28 cellular contexts compared by ENCODE assay signal in the genomic region with DNA sequence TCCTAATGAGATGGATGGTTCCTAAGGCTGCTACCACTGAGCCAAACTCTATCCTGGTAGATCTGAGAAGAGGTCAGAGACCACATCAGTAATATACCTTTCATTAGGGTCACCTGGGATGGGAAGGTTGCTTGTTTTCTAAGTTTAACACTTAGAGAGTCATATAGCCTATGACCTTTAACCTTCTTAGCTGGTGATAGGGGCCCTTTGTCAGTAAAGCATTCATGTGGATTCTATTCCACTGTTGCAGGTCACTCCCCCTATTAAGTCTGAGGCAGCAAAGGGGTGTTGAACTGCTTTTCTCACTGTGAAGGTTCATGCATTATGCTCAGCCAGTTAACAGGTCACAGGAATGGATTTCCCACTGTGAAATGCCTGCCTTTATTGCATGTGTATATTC. TPM values are rescaled to one million over a fixed set of nuclear protein-coding genes. Genes with fewer than 3 reads are reported as not detected.
DNase-seq lines count a peak whose midpoint lies in the region; ATAC-seq and TF ChIP-seq lines count a peak whose summit lies in the region.
"Had no signal": no experiment of that assay in that cellular context is flagged by ENCODE, and none has a peak within 500 bp of the region (broad histone marks: within the 10 kb centered on the region; RNA-seq: fewer than 3 reads in every experiment).

No MANE protein-coding gene starts in this region.

- H3K36me3 Mint-ChIP-seq in activated naive CD8-positive, alpha-beta T cell, result peaks cover 2% of the 10 kb centered on the region
- peaks cover 3% of the 10 kb centered on the region for H3K36me3 Mint-ChIP-seq in activated naive CD8-positive, alpha-beta T cell treated with anti-CD3 and anti-CD28 coated beads, Interleukin-2, amount 50 U/mL, for 24 hours (ENCODE audit: low read depth)
- H3K36me3 Mint-ChIP-seq in brain (peaks cover 10% of the 10 kb centered on the region), nephron progenitor cell (ENCODE audit: low read depth) (peaks cover 11% of the 10 kb centered on the region)
- peaks cover 20% of the 10 kb centered on the region for H3K36me3 Mint-ChIP-seq in activated CD4-positive, alpha-beta T cell treated with anti-CD3 and anti-CD28 coated beads, Interleukin-2, amount 10 ng/mL, durations not matched to agents 24 days and 14 days (ENCODE audit: low read depth)
- H3K36me3 Mint-ChIP-seq: memory B cell had no signal

- no peak for ATAC-seq in activated naive CD8-positive, alpha-beta T cell treated with anti-CD3 and anti-CD28 coated beads, Interleukin-2, amount 50 U/mL, for 24 hours
- ATAC-seq in HG03025 (IDR thresholded peaks at IDR 0.05; ENCODE audit: low FRiP score, unreplicated experiment), result no peak
- no peak for ATAC-seq in GM18907 (IDR thresholded peaks at IDR 0.05; ENCODE audit: unreplicated experiment)
- ATAC-seq: activated T-helper 17 cell treated with anti-CD3 and anti-CD28 coated beads, Interleukin-2, amount 50 U/mL, for 72 hours; left lung; stimulated activated naive B cell treated with anti-CD40 and anti-IgM and Interleukin-4, amounts not matched to agents 10 μg/mL and 1 μg/mL and 100 μg/mL, for 72 hours had no signal

- intact Hi-C loops in activated CD4-positive, alpha-beta T cell treated with anti-CD3 and anti-CD28 coated beads, Interleukin-2, amount 10 ng/mL, durations not matched to agents 24 days and 14 days (cut with micrococcal nuclease), result no loop called here

- H3K27me3 Mint-ChIP-seq in activated naive CD8-positive, alpha-beta T cell, result no peaks in the 10 kb centered on the region
- H3K27me3 Mint-ChIP-seq in activated naive CD8-positive, alpha-beta T cell treated with anti-CD3 and anti-CD28 coated beads, Interleukin-2, amount 50 U/mL, for 24 hours, result no peaks in the 10 kb centered on the region
- no peaks in the 10 kb centered on the region for H3K27me3 Mint-ChIP-seq in brain
- no peaks in the 10 kb centered on the region for H3K27me3 Mint-ChIP-seq in nephron progenitor cell (ENCODE audit: low read depth, poor library complexity)
- H3K27me3 Mint-ChIP-seq in activated CD4-positive, alpha-beta T cell treated with anti-CD3 and anti-CD28 coated beads, Interleukin-2, amount 10 ng/mL, durations not matched to agents 24 days and 14 days, result no peaks in the 10 kb centered on the region
- H3K27me3 Mint-ChIP-seq: activated CD4-positive, alpha-beta memory T cell treated with anti-CD3 and anti-CD28 coated beads, Interleukin-2, amount 10 ng/mL, durations not matched to agents 7 days and 5 days; activated naive CD4-positive, alpha-beta T cell treated with anti-CD3 and anti-CD28 coated beads, Interleukin-2, amount 10 ng/mL, durations not matched to agents 7 days and 5 days; activated T-helper 17 cell treated with anti-CD3 and anti-CD28 coated beads, Interleukin-2, amount 50 U/mL, for 72 hours; memory B cell; stimulated activated naive B cell treated with anti-CD40 and anti-IgM and Interleukin-4, amounts not matched to agents 10 μg/mL and 1 μg/mL and 100 μg/mL, for 72 hours; type B pancreatic cell had no signal

- H3K27ac Mint-ChIP-seq in activated naive CD8-positive, alpha-beta T cell, result peak overlapping the region; percentile 38
- no peak overlapping the region for H3K27ac Mint-ChIP-seq in activated naive CD8-positive, alpha-beta T cell treated with anti-CD3 and anti-CD28 coated beads, Interleukin-2, amount 50 U/mL, for 24 hours
- H3K27ac Mint-ChIP-seq in brain (peak overlapping the region; percentile 68 to 91 (median 84)), nephron progenitor cell (peak overlapping the region; percentile 45)
- H3K27ac Mint-ChIP-seq in activated CD4-positive, alpha-beta T cell treated with anti-CD3 and anti-CD28 coated beads, Interleukin-2, amount 10 ng/mL, durations not matched to agents 24 days and 14 days, result no peak overlapping the region
- H3K27ac Mint-ChIP-seq: activated CD4-positive, alpha-beta memory T cell treated with anti-CD3 and anti-CD28 coated beads, Interleukin-2, amount 10 ng/mL, durations not matched to agents 7 days and 5 days; activated naive CD4-positive, alpha-beta T cell treated with anti-CD3 and anti-CD28 coated beads, Interleukin-2, amount 10 ng/mL, durations not matched to agents 7 days and 5 days; activated T-helper 17 cell treated with anti-CD3 and anti-CD28 coated beads, Interleukin-2, amount 50 U/mL, for 72 hours; stimulated activated naive B cell treated with anti-CD40 and anti-IgM and Interleukin-4, amounts not matched to agents 10 μg/mL and 1 μg/mL and 100 μg/mL, for 72 hours; type B pancreatic cell had no signal

- no peaks in the 10 kb centered on the region for H3K9me3 Mint-ChIP-seq in activated naive CD8-positive, alpha-beta T cell (ENCODE audit: low read depth)
- H3K9me3 Mint-ChIP-seq in activated naive CD8-positive, alpha-beta T cell treated with anti-CD3 and anti-CD28 coated beads, Interleukin-2, amount 50 U/mL, for 24 hours, result no peaks in the 10 kb centered on the region
- no peaks in the 10 kb centered on the region for H3K9me3 Mint-ChIP-seq in brain
- no peaks in the 10 kb centered on the region for H3K9me3 Mint-ChIP-seq in nephron progenitor cell
- H3K9me3 Mint-ChIP-seq in activated CD4-positive, alpha-beta T cell treated with anti-CD3 and anti-CD28 coated beads, Interleukin-2, amount 10 ng/mL, durations not matched to agents 24 days and 14 days, result no peaks in the 10 kb centered on the region
- H3K9me3 Mint-ChIP-seq: activated CD4-positive, alpha-beta memory T cell treated with anti-CD3 and anti-CD28 coated beads, Interleukin-2, amount 10 ng/mL, durations not matched to agents 7 days and 5 days; activated naive CD4-positive, alpha-beta T cell treated with anti-CD3 and anti-CD28 coated beads, Interleukin-2, amount 10 ng/mL, durations not matched to agents 7 days and 5 days; activated T-helper 17 cell treated with anti-CD3 and anti-CD28 coated beads, Interleukin-2, amount 50 U/mL, for 72 hours; memory B cell; stimulated activated naive B cell treated with anti-CD40 and anti-IgM and Interleukin-4, amounts not matched to agents 10 μg/mL and 1 μg/mL and 100 μg/mL, for 72 hours; type B pancreatic cell had no signal

- H3K4me3 Mint-ChIP-seq in activated naive CD8-positive, alpha-beta T cell, result no peak overlapping the region
- no peak overlapping the region for H3K4me3 Mint-ChIP-seq in activated naive CD8-positive, alpha-beta T cell treated with anti-CD3 and anti-CD28 coated beads, Interleukin-2, amount 50 U/mL, for 24 hours
- H3K4me3 Mint-ChIP-seq in brain, result peak overlapping the region in 3 of 5 experiments; percentile 33 to 50 (median 45)
- no peak overlapping the region for H3K4me3 Mint-ChIP-seq in nephron progenitor cell
- no peak overlapping the region for H3K4me3 Mint-ChIP-seq in activated CD4-positive, alpha-beta T cell treated with anti-CD3 and anti-CD28 coated beads, Interleukin-2, amount 10 ng/mL, durations not matched to agents 24 days and 14 days
- H3K4me3 Mint-ChIP-seq: activated CD4-positive, alpha-beta memory T cell treated with anti-CD3 and anti-CD28 coated beads, Interleukin-2, amount 10 ng/mL, durations not matched to agents 7 days and 5 days; activated naive CD4-positive, alpha-beta T cell treated with anti-CD3 and anti-CD28 coated beads, Interleukin-2, amount 10 ng/mL, durations not matched to agents 7 days and 5 days; activated T-helper 17 cell treated with anti-CD3 and anti-CD28 coated beads, Interleukin-2, amount 50 U/mL, for 72 hours; memory B cell; stimulated activated naive B cell treated with anti-CD40 and anti-IgM and Interleukin-4, amounts not matched to agents 10 μg/mL and 1 μg/mL and 100 μg/mL, for 72 hours; type B pancreatic cell had no signal

- peaks cover 68% of the 10 kb centered on the region for H3K4me1 Mint-ChIP-seq in activated naive CD8-positive, alpha-beta T cell (ENCODE audit: low read depth)
- peaks cover 57% of the 10 kb centered on the region for H3K4me1 Mint-ChIP-seq in activated naive CD8-positive, alpha-beta T cell treated with anti-CD3 and anti-CD28 coated beads, Interleukin-2, amount 50 U/mL, for 24 hours
- H3K4me1 Mint-ChIP-seq in brain (peaks cover 65% of the 10 kb centered on the region), nephron progenitor cell (peaks cover 64% of the 10 kb centered on the region)
- H3K4me1 Mint-ChIP-seq in activated CD4-positive, alpha-beta T cell treated with anti-CD3 and anti-CD28 coated beads, Interleukin-2, amount 10 ng/mL, durations not matched to agents 24 days and 14 days, result peaks cover 29% of the 10 kb centered on the region

- DNase-seq in activated naive CD8-positive, alpha-beta T cell treated with anti-CD3 and anti-CD28 coated beads, Interleukin-2, amount 50 U/mL, for 24 hours, result no peak
- DNase-seq in nephron progenitor cell (no peak), cortex of kidney (lab: John Stamatoyannopoulos, UW) (no peak)
- DNase-seq in activated CD4-positive, alpha-beta T cell treated with anti-CD3 and anti-CD28 coated beads, Interleukin-2, amount 10 ng/mL, durations not matched to agents 24 days and 14 days, result no peak
- DNase-seq: activated CD4-positive, alpha-beta memory T cell treated with anti-CD3 and anti-CD28 coated beads, Interleukin-2, amount 10 ng/mL, durations not matched to agents 7 days and 5 days; activated CD4-positive, alpha-beta T cell treated with anti-CD3 and anti-CD28 coated beads for 1 hour; activated CD8-positive, alpha-beta memory T cell treated with anti-CD3 and anti-CD28 coated beads, Interleukin-2, amount 50 U/mL, for 48 hours; activated naive CD4-positive, alpha-beta T cell treated with anti-CD3 and anti-CD28 coated beads, Interleukin-2, amount 10 ng/mL, durations not matched to agents 7 days and 5 days; amniotic stem cell; DMS79 treated with DMSO at 0.1 percent for 48 hours; dorsolateral prefrontal cortex; GF-D8; left lung; NCI-H2081; NCI-H2227 treated with DMSO at 0.1 percent for 48 hours; Peyer's patch; SHP77; stimulated activated CD4-positive, alpha-beta T cell treated with anti-CD3 and anti-CD28 coated beads, Interleukin-15, amount 100 ng/mL, for 24 hours; stimulated activated naive B cell treated with anti-CD40 and anti-IgM and Interleukin-4, amounts not matched to agents 10 μg/mL and 1 μg/mL and 100 μg/mL, for 72 hours; substantia nigra; T-helper 2 cell had no signal

- no peak for TF ChIP-seq CTCF in brain (conservative IDR thresholded peaks at IDR 0.05)
- TF ChIP-seq CTCF in nephron progenitor cell (IDR thresholded peaks at IDR 0.05), result no peak

RNA-seq across cellular contexts. Expression of gene ZNF609, which starts 6.1 kb away (rescaled TPM):
- 29.4 TPM for polyA plus RNA-seq in brain (ENCODE audit: insufficient read depth, low read depth, low replicate concordance)
- 62.4 and 63.9 TPM in 2 replicates for total RNA-seq in activated CD4-positive, alpha-beta T cell treated with anti-CD3 and anti-CD28 coated beads, Interleukin-2, amount 10 ng/mL, durations not matched to agents 24 days and 14 days

Comparison
In these comparisons a context has a peak if more than half of its experiments do, and no peak if none do; other contexts are left out.
1. H3K27ac Mint-ChIP-seq: peak in activated naive CD8-positive, alpha-beta T cell (single experiment), brain (5 of 5) and nephron progenitor cell (single experiment); none in activated naive CD8-positive, alpha-beta T cell treated with anti-CD3 and anti-CD28 coated beads, Interleukin-2, amount 50 U/mL, for 24 hours (single experiment) and activated CD4-positive, alpha-beta T cell treated with anti-CD3 and anti-CD28 coated beads, Interleukin-2, amount 10 ng/mL, durations not matched to agents 24 days and 14 days (single experiment).
2. H3K4me3 Mint-ChIP-seq: peak in brain (3 of 5); none in activated naive CD8-positive, alpha-beta T cell (single experiment), activated naive CD8-positive, alpha-beta T cell treated with anti-CD3 and anti-CD28 coated beads, Interleukin-2, amount 50 U/mL, for 24 hours (single experiment), nephron progenitor cell (single experiment) and activated CD4-positive, alpha-beta T cell treated with anti-CD3 and anti-CD28 coated beads, Interleukin-2, amount 10 ng/mL, durations not matched to agents 24 days and 14 days (single experiment).